ENCODE assay signal across 8 cellular contexts in the genomic region with DNA sequence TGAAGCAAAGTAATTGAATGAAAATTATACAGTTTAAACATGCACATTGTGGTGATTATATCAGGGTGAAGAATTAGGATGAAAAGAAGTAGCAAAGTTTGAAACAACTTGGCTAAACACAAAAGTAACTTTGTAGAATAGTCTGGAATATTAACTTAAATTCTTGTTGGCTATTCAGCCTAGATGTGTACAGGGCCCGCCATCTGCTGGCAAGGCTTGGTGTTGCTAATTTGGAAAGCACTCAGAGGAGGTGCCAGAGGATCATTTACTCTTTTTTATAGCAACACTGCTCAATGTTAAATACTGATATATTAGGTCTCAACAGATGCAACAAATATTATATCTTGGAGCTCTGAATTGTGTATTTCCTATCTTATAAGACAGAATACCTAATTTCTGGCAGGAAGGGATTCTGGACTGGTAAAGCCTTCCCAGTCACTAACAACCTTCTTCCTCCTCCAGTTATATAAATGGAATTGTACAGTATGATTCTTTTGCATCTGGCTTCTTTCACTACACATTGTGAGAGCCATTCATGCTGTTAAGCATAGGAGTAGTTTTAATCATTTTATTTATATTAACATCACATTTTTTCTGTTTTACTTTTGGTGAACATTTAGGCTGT. TPM values are rescaled to one million over a fixed set of nuclear protein-coding genes. Genes with fewer than 3 reads are reported as not detected.
DNase-seq lines count a peak whose midpoint lies in the region; ATAC-seq lines count a peak whose summit lies in the region.

No MANE protein-coding gene starts in this region.

- no peaks in the 10 kb centered on the region for H3K36me3 ChIP-seq in mesendoderm (ENCODE audit: control insufficient read depth, insufficient read depth, low read length)

- no peak overlapping the region for H3K27ac ChIP-seq in mesendoderm (ENCODE audit: low read depth, low read length)

- no peaks in the 10 kb centered on the region for H3K4me1 Mint-ChIP-seq in activated CD8-positive, alpha-beta T cell treated with anti-CD3 and anti-CD28 coated beads, Interleukin-2, amount 10 ng/mL, durations not matched to agents 7 days and 5 days (ENCODE audit: low read depth)
- no peaks in the 10 kb centered on the region for H3K4me1 Mint-ChIP-seq in effector memory CD8-positive, alpha-beta T cell (ENCODE audit: low read depth in 2 of 2)

- no peaks in the 10 kb centered on the region for H3K9me3 Mint-ChIP-seq in activated CD8-positive, alpha-beta T cell treated with anti-CD3 and anti-CD28 coated beads, Interleukin-2, amount 10 ng/mL, durations not matched to agents 7 days and 5 days (ENCODE audit: insufficient read depth)
- H3K9me3 Mint-ChIP-seq in effector memory CD8-positive, alpha-beta T cell: no peaks in the 10 kb centered on the region

- DNase-seq in NOMO-1 (lab: John Stamatoyannopoulos, UW; ENCODE audit: unreplicated experiment in 2 of 2) (peak; percentile 13 to 49), NOMO-1 treated with dmso at 0.1 percent for 144 hours (lab: John Stamatoyannopoulos, UW; ENCODE audit: unreplicated experiment) (no peak), NCI-H524 treated with DMSO at 0.1 percent for 48 hours (lab: John Stamatoyannopoulos, UW) (peak; percentile 8), mesendoderm (peak; percentile 61)
- peak; percentile 75 for DNase-seq in activated CD8-positive, alpha-beta T cell treated with anti-CD3 and anti-CD28 coated beads, Interleukin-2, amount 10 ng/mL, durations not matched to agents 7 days and 5 days
- DNase-seq in effector memory CD8-positive, alpha-beta T cell: peak; percentile 52 to 55 (median 54)
- peak; percentile 3 to 17 for DNase-seq in stimulated activated CD8-positive, alpha-beta memory T cell treated with anti-CD3 and anti-CD28 coated beads, Interleukin-15, amount 100 ng/mL, for 4 hours (ENCODE audit: low read depth in 2 of 2)

- no peak overlapping the region for H3K4ac ChIP-seq in mesendoderm (ENCODE audit: low read depth, low read length)

- H4K5ac ChIP-seq in mesendoderm (ENCODE audit: low read length): no peak overlapping the region

- H3K4me2 ChIP-seq in mesendoderm (ENCODE audit: low read length): no peak overlapping the region

- no peak overlapping the region for H2BK5ac ChIP-seq in mesendoderm (ENCODE audit: low read length)

- H3K4me1 ChIP-seq in mesendoderm (ENCODE audit: control insufficient read depth, low read depth, low read length): no peaks in the 10 kb centered on the region

- no peak overlapping the region for H3K27ac Mint-ChIP-seq in activated CD8-positive, alpha-beta T cell treated with anti-CD3 and anti-CD28 coated beads, Interleukin-2, amount 10 ng/mL, durations not matched to agents 7 days and 5 days
- H3K27ac Mint-ChIP-seq in effector memory CD8-positive, alpha-beta T cell: no peak overlapping the region

- H2BK15ac ChIP-seq in mesendoderm (replicated peaks; ENCODE audit: low read depth): no peak overlapping the region

- H3K79me2 ChIP-seq in mesendoderm (ENCODE audit: control insufficient read depth, insufficient read depth, low read length): no peaks in the 10 kb centered on the region

- no peaks in the 10 kb centered on the region for H3K36me3 Mint-ChIP-seq in activated CD8-positive, alpha-beta T cell treated with anti-CD3 and anti-CD28 coated beads, Interleukin-2, amount 10 ng/mL, durations not matched to agents 7 days and 5 days (ENCODE audit: low read depth)
- no peaks in the 10 kb centered on the region for H3K36me3 Mint-ChIP-seq in effector memory CD8-positive, alpha-beta T cell (ENCODE audit: insufficient read depth)

- peak; percentile 49 for ATAC-seq in HG03108 (IDR thresholded peaks at IDR 0.05; ENCODE audit: unreplicated experiment)
- ATAC-seq in activated CD8-positive, alpha-beta T cell treated with anti-CD3 and anti-CD28 coated beads, Interleukin-2, amount 10 ng/mL, durations not matched to agents 7 days and 5 days: peak; percentile 84
- peak; percentile 73 for ATAC-seq in effector memory CD8-positive, alpha-beta T cell (replicated peaks)

- H3K4me3 Mint-ChIP-seq in activated CD8-positive, alpha-beta T cell treated with anti-CD3 and anti-CD28 coated beads, Interleukin-2, amount 10 ng/mL, durations not matched to agents 7 days and 5 days: no peak overlapping the region
- H3K4me3 Mint-ChIP-seq in effector memory CD8-positive, alpha-beta T cell: no peak overlapping the region

- no peak overlapping the region for H2BK120ac ChIP-seq in mesendoderm (ENCODE audit: low read depth, low read length)

- H3K23ac ChIP-seq in mesendoderm (ENCODE audit: low read length): no peak overlapping the region

- WGBS in mesendoderm (ENCODE audit: extremely low coverage, insufficient coverage, low lambda C conversion rate): no CpG with 5 or more reads among the region's 1 CpG

- H4K8ac ChIP-seq in mesendoderm (ENCODE audit: low read depth, low read length): no peak overlapping the region

- no peak overlapping the region for H3K4me3 ChIP-seq in mesendoderm (ENCODE audit: low read length)

- H3K9ac ChIP-seq in mesendoderm (ENCODE audit: low read length): no peak overlapping the region

- H2AK5ac ChIP-seq in mesendoderm (ENCODE audit: low read length): no peak overlapping the region

- POLR2A ChIA-PET in activated CD8-positive, alpha-beta T cell treated with anti-CD3 and anti-CD28 coated beads, Interleukin-2, amount 10 ng/mL, durations not matched to agents 7 days and 5 days (lab: Charles Lee): no interaction called here

- no peak overlapping the region for H3K56ac ChIP-seq in mesendoderm (ENCODE audit: low read length)

- peaks cover 4% of the 10 kb centered on the region for H3K27me3 Mint-ChIP-seq in activated CD8-positive, alpha-beta T cell treated with anti-CD3 and anti-CD28 coated beads, Interleukin-2, amount 10 ng/mL, durations not matched to agents 7 days and 5 days (ENCODE audit: low read depth)
- peaks cover 30 to 39% of the 10 kb centered on the region in 2 donors for H3K27me3 Mint-ChIP-seq in effector memory CD8-positive, alpha-beta T cell

- CTCF ChIA-PET in activated CD8-positive, alpha-beta T cell treated with anti-CD3 and anti-CD28 coated beads, Interleukin-2, amount 10 ng/mL, durations not matched to agents 7 days and 5 days (lab: Charles Lee): interaction anchor here (1.0 to 1.9 kb wide), 7 partner anchors 10 to 125 kb away, joined by 3 to 9 read pairs (median 6); partner anchors contain the start of gene SYNM

- no peaks in the 10 kb centered on the region for H3K27me3 ChIP-seq in mesendoderm (ENCODE audit: insufficient read depth, low read length, poor library complexity)

- no peaks in the 10 kb centered on the region for H3K79me1 ChIP-seq in mesendoderm (ENCODE audit: low read length)

- H3K18ac ChIP-seq in mesendoderm (ENCODE audit: low read length): no peak overlapping the region

RNA-seq across cellular contexts. Expression of gene TTC23, which starts 36.1 kb away (rescaled TPM):
- under 1 TPM; 0.65 to 0.82 TPM for total RNA-seq in activated CD8-positive, alpha-beta T cell treated with anti-CD3 and anti-CD28 coated beads, Interleukin-2, amount 10 ng/mL, durations not matched to agents 7 days and 5 days
- 12.7 TPM for polyA plus RNA-seq in mesendoderm (2013, experiment 1 of 2)
- 12.5 TPM for polyA plus RNA-seq in mesendoderm (2013, experiment 2 of 2)

RNA-seq across cellular contexts. Expression of gene LRRC28, which starts 38.0 kb away (rescaled TPM):
- 10 to 100 TPM; 18.3 to 19.3 TPM for total RNA-seq in activated CD8-positive, alpha-beta T cell treated with anti-CD3 and anti-CD28 coated beads, Interleukin-2, amount 10 ng/mL, durations not matched to agents 7 days and 5 days
- 9.8 TPM for polyA plus RNA-seq in mesendoderm (2013, experiment 1 of 2)
- 11.6 TPM for polyA plus RNA-seq in mesendoderm (2013, experiment 2 of 2)
